In the genomic region with DNA sequence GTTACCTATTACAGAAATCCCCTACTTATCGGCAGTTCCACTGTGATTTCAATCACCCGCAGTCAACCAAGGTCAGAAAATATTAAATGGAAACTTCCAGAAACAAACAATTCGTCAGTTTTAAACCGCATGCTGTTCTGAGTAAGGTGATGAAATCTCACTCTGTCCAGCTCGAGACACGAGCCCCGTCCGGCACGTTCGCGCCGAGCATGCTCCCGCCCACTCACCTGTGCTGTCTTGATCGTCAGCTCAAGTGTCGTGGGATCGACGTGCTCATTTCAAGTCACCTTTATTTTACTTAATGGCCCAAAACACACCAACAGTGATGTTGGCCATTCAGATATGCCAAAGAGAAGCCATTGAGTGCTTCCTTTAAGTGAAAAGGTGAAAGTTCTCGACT, we compare ENCODE assay signal across 18 cellular contexts.
"Had no signal": no experiment of that assay in that cellular context is flagged by ENCODE, and none has a peak within 500 bp of the region (broad histone marks: within the 10 kb centered on the region; RNA-seq: fewer than 3 reads in every experiment).

No MANE protein-coding gene starts in this region.

- ATAC-seq: activated naive CD4-positive, alpha-beta T cell treated with anti-CD3 and anti-CD28 coated beads, Interleukin-2, amount 50 U/mL, for 72 hours; esophagus mucosa; sciatic nerve had no signal

- H3K36me3 ChIP-seq: vagina had no signal

- H3K27ac ChIP-seq: tibial nerve, vagina had no signal

- H3K27me3 ChIP-seq: tibial nerve, vagina had no signal

- H3K4me3 Mint-ChIP-seq: activated CD4-positive, alpha-beta T cell treated with anti-CD3 and anti-CD28 coated beads, Interleukin-2, amount 10 ng/mL, durations not matched to agents 24 days and 14 days; brain; central memory CD8-positive, alpha-beta T cell; neural crest cell had no signal

- H3K4me3 ChIP-seq: coronary artery, tibial nerve, vagina had no signal

- H3K27ac Mint-ChIP-seq: activated CD4-positive, alpha-beta T cell treated with anti-CD3 and anti-CD28 coated beads, Interleukin-2, amount 10 ng/mL, durations not matched to agents 24 days and 14 days; activated T-helper 2 cell treated with anti-CD3 and anti-CD28 coated beads, Interferon-gamma antibody, Interleukin-2, Interleukin-4, amounts not matched to agents 10 μg/mL and 5 μg/mL and 100 μg/mL, durations not matched to agents 14 hours and 24 hours and 36 hours; brain had no signal

- H3K9me3 Mint-ChIP-seq: activated CD4-positive, alpha-beta T cell treated with anti-CD3 and anti-CD28 coated beads, Interleukin-2, amount 10 ng/mL, durations not matched to agents 24 days and 14 days; activated naive CD4-positive, alpha-beta T cell treated with anti-CD3 and anti-CD28 coated beads, Interleukin-2, amount 50 U/mL, for 72 hours; neural crest cell had no signal

- DNase-seq: activated CD4-positive, alpha-beta T cell treated with anti-CD3 and anti-CD28 coated beads, Interleukin-2, amount 10 ng/mL, durations not matched to agents 24 days and 14 days; activated CD4-positive, CD25-positive, alpha-beta regulatory T cell; activated CD8-positive, alpha-beta memory T cell treated with anti-CD3 and anti-CD28 coated beads for 24 hours; amygdala; glutamatergic neuron; hypothalamus; stimulated activated CD4-positive, alpha-beta T cell treated with anti-CD3 and anti-CD28 coated beads, Interleukin-1b, Interleukin-23, amount 100 ng/mL, for 48 hours had no signal

- H3K9me3 ChIP-seq: tibial nerve, vagina had no signal

- H3K27me3 Mint-ChIP-seq: activated CD4-positive, alpha-beta T cell treated with anti-CD3 and anti-CD28 coated beads, Interleukin-2, amount 10 ng/mL, durations not matched to agents 24 days and 14 days; brain; central memory CD8-positive, alpha-beta T cell had no signal

- FAIRE-seq: TTC549 had no signal
